ENCODE assay signal across 15 cellular contexts in the genomic region with DNA sequence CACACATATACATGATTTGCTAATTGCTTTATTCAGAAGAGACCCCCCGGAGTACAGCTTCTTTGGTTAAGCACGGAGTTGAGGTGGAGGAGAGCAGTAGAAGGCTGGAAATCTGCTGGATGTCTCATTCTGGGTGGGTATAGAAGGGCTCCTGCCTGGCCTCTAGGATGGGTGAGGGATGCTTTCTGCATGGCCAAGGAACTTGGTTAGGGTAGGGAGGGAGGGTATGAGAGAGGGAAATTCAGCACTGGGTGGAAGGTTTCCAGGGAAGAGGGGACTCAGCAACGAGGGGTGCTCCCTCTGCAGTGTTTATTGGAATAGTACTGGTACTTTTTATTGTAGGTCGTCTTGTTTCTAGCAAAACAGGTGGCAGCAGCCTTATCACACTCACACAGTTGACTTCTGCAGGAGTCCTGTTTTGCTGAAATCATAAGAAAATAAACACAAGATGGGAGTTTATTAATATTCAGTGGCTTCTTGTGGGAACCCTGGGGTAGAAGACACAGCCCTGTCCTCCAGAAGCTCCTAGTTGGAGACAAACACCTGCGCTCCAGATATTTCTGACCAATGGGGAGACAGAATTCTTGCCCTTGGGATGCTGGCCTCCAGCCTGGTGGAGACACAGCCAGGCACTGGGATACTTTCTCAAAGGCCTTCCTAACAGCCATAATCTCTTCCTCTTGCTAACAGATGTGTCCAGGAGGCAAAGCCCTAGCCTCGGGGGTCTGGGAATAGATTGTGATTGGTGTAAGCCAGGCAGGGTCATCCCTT. TPM values are rescaled to one million over a fixed set of nuclear protein-coding genes. Genes with fewer than 3 reads are reported as not detected.
DNase-seq lines count a peak whose midpoint lies in the region; ATAC-seq, FAIRE-seq and TF ChIP-seq lines count a peak whose summit lies in the region.
"Had no signal": no experiment of that assay in that cellular context is flagged by ENCODE, and none has a peak within 500 bp of the region (broad histone marks: within the 10 kb centered on the region; RNA-seq: fewer than 3 reads in every experiment).

No MANE protein-coding gene starts in this region.

- H4K20me1 ChIP-seq in SK-N-SH (ENCODE audit: insufficient read depth) (no peaks in the 10 kb centered on the region), H1 (replicated peaks in 1 of 2; ENCODE audit: control insufficient read depth in 1 of 2, insufficient read depth in 2 of 2, low read length in 2 of 2) (no peaks in the 10 kb centered on the region), HepG2 (ENCODE audit: insufficient read depth, low read length) (no peaks in the 10 kb centered on the region)
- H4K20me1 ChIP-seq: BLaER1 had no signal

- H2BK12ac ChIP-seq in H1 (ENCODE audit: low read depth, low read length), result peak overlapping the region; percentile 79

- FAIRE-seq in H1 (lab: Jason Lieb, UNC) (no peak), HepG2 (lab: Jason Lieb, UNC) (no peak)

- H2BK15ac ChIP-seq in H1 (ENCODE audit: low read length), result no peak overlapping the region

- H3K23ac ChIP-seq in H1 (ENCODE audit: insufficient read length), result no peak overlapping the region

- H2BK5ac ChIP-seq in H1 (ENCODE audit: low read depth, low read length), result peak overlapping the region; percentile 19; the same call in 1 of the 2 replicates

- ATAC-seq in SK-N-SH treated with all-trans-retinoic acid at 6 μM for 48 hours (no peak; the same call in 2 of the 3 replicates), HepG2 (peak; percentile 67), sciatic nerve (peak; percentile 14)

- 0 out of 2 replicates have a peak overlapping the region, but pooled peaks have one; percentile 42 for H3K4me2 ChIP-seq in SK-N-SH
- no peak overlapping the region for H3K4me2 ChIP-seq in H1 (ENCODE audit: insufficient read depth in 1 of 2, low read depth in 2 of 2, low read length in 2 of 2)
- H3K4me2 ChIP-seq in HepG2 (ENCODE audit: low read depth, low read length), result peak overlapping the region; percentile 73
- H3K4me2 ChIP-seq: BLaER1 had no signal

- POLR2A ChIA-PET in SK-N-SH (lab: Yijun Ruan, JAX), result interaction anchor here (1.2 kb wide), 1 partner anchor 510 kb away, joined by 3 read pairs; a partner anchor contains a TSS
- POLR2A ChIA-PET in H1 (lab: Charles Lee; ENCODE audit: partially characterized antibody), result no interaction called here
- POLR2A ChIA-PET in HepG2 (lab: Yijun Ruan, JAX), result interaction anchor here (0.9 to 1.4 kb wide), 6 partner anchors 8 to 176 kb away, joined by 3 to 14 read pairs (median 7); no protein-coding TSS in a partner anchor

- no peak for TF ChIP-seq RAD21 in SK-N-SH (IDR thresholded peaks at IDR 0.05; ENCODE audit: low read length)
- TF ChIP-seq RAD21 in H1 (IDR thresholded peaks at IDR 0.05 in 1 of 2, conservative IDR thresholded peaks at IDR 0.05 in 1 of 2; ENCODE audit: low read depth in 2 of 2, low read length in 2 of 2), result no peak
- no peak for TF ChIP-seq RAD21 in HepG2 (CRISPR knock-in tag; IDR thresholded peaks at IDR 0.05)

- H3K27ac ChIP-seq in SK-N-SH (ENCODE audit: low read depth in 2 of 2, low read length in 1 of 2) (no peak overlapping the region), H1 (ENCODE audit: low read depth, low read length) (no peak overlapping the region), HepG2 (ENCODE audit: extremely low read length, insufficient read depth, low read length) (peak overlapping the region; percentile 79), Peyer's patch (no peak overlapping the region)
- H3K27ac ChIP-seq: BLaER1 had no signal

- no peaks in the 10 kb centered on the region for H3K23me2 ChIP-seq in H1 (ENCODE audit: low read depth, low read length)

- H3K27me3 ChIP-seq in SK-N-SH (ENCODE audit: insufficient read depth) (peaks cover 12% of the 10 kb centered on the region), H1 (replicated peaks in 1 of 4; ENCODE audit: control insufficient read depth in 3 of 4, extremely low read depth in 1 of 4, insufficient read depth in 3 of 4, low read length in 3 of 4) (no peaks in the 10 kb centered on the region), HepG2 (ENCODE audit: control insufficient read depth in 1 of 2, insufficient read depth in 2 of 2, low read length in 2 of 2) (no peaks in the 10 kb centered on the region), Peyer's patch (no peaks in the 10 kb centered on the region)
- H3K27me3 ChIP-seq: BLaER1 had no signal

- intact Hi-C loops in HepG2 (cut with micrococcal nuclease; ENCODE audit: unreplicated experiment) (loop anchor here (1.0 to 2.0 kb wide), 3 partner anchors 49 to 177 kb away; a partner anchor contains a TSS), sciatic nerve (cut with DNase I) (no loop called here)

- H3K4me1 ChIP-seq in SK-N-SH (ENCODE audit: control insufficient read depth in 1 of 2, insufficient read depth in 2 of 2, low read depth in 1 of 2, low read length in 1 of 2), result 0 out of 4 replicates have a peak, but pooled peaks cover 0 to 2% of the 10 kb centered on the region in 2 experiments
- H3K4me1 ChIP-seq in H1 (replicated peaks in 1 of 4; ENCODE audit: control insufficient read depth in 3 of 4, insufficient read depth in 4 of 4, low read length in 3 of 4), result peaks cover 0 to 8% (median 0%) of the 10 kb centered on the region in 4 experiments; a peak in 2 of 7 replicates
- H3K4me1 ChIP-seq in HepG2 (ENCODE audit: insufficient read depth, low read length), result peaks cover 75% of the 10 kb centered on the region
- peaks cover 0 to 12% (median 0%) of the 10 kb centered on the region in 4 donors for H3K4me1 ChIP-seq in Peyer's patch
- H3K4me1 ChIP-seq: HAP-1 had no signal

- TSS peak; percentile 91 for BruUV-seq in HepG2 (replicated peaks; lab: Mats Ljungman, UMichigan)

- H3K9me2 ChIP-seq in SK-N-SH, result no peaks in the 10 kb centered on the region

- no peak overlapping the region for H2AFZ ChIP-seq in SK-N-SH (ENCODE audit: low read depth)
- H2AFZ ChIP-seq in H1 (ENCODE audit: low read length), result 0 out of 2 replicates have a peak overlapping the region, but pooled peaks have one; percentile 38
- H2AFZ ChIP-seq in HepG2 (ENCODE audit: low read length), result no peak overlapping the region

- TF ChIP-seq CTCF in SK-N-SH (IDR thresholded peaks at IDR 0.05), result no peak
- TF ChIP-seq CTCF in H1 (IDR thresholded peaks at IDR 0.05; ENCODE audit: control extremely low read depth in 1 of 3, insufficient read depth in 1 of 3, low read depth in 1 of 3, low read length in 3 of 3), result no peak
- TF ChIP-seq CTCF in HepG2 (CRISPR knock-in tag; IDR thresholded peaks at IDR 0.05), result no peak
- TF ChIP-seq CTCF in Peyer's patch (IDR thresholded peaks at IDR 0.05), result no peak

- WGBS in SK-N-SH (ENCODE audit: low lambda C conversion rate), result 20% methylated on average over 6 of the region's 6 CpGs
- 65% methylated on average over 6 of the region's 6 CpGs; no CpG with 5 or more reads in 1 of the 2 experiments for WGBS in H1 (ENCODE audit: extremely low coverage in 1 of 2, insufficient coverage in 1 of 2, insufficient read length in 1 of 2, insufficient replicate concordance in 2 of 2, low coverage in 1 of 2, low lambda C conversion rate in 2 of 2, missing lambda C conversion rate in 1 of 2), 2 experiments
- WGBS in HepG2 (ENCODE audit: low lambda C conversion rate), result 42% methylated on average over 6 of the region's 6 CpGs

- H3K9me3 ChIP-seq in SK-N-SH, result no peaks in the 10 kb centered on the region
- no peaks in the 10 kb centered on the region for H3K9me3 ChIP-seq in H1 (ENCODE audit: insufficient read depth in 2 of 2, low read depth in 1 of 2, low read length in 1 of 2)
- no peaks in the 10 kb centered on the region for H3K9me3 ChIP-seq in HepG2 (ENCODE audit: low read length)
- no peaks in the 10 kb centered on the region for H3K9me3 ChIP-seq in Peyer's patch
- H3K9me3 ChIP-seq: BLaER1, HAP-1 had no signal

- no peak overlapping the region for H3K56ac ChIP-seq in H1 (replicated peaks; ENCODE audit: insufficient read length, low read depth, low read length)

- H3K4ac ChIP-seq in H1 (replicated peaks; ENCODE audit: insufficient read length, low read depth, low read length), result no peak overlapping the region

- H3K36me3 ChIP-seq in SK-N-SH (replicated peaks in 1 of 2; ENCODE audit: control insufficient read depth in 1 of 2, insufficient read depth in 2 of 2, low read length in 1 of 2) (no peaks in the 10 kb centered on the region), H1 (ENCODE audit: control insufficient read depth in 2 of 4, insufficient read depth in 4 of 4, low read length in 3 of 4) (no peaks in the 10 kb centered on the region), HepG2 (replicated peaks in 1 of 2; ENCODE audit: control insufficient read depth in 1 of 2, insufficient read depth in 2 of 2, low read length in 2 of 2) (no peaks in the 10 kb centered on the region), Peyer's patch (no peaks in the 10 kb centered on the region)
- H3K36me3 ChIP-seq: BLaER1, HAP-1 had no signal

- H3K79me2 ChIP-seq in SK-N-SH (ENCODE audit: insufficient read depth), result no peaks in the 10 kb centered on the region
- no peaks in the 10 kb centered on the region for H3K79me2 ChIP-seq in H1 (ENCODE audit: control insufficient read depth in 1 of 2, insufficient read depth in 2 of 2, low read length in 2 of 2)
- H3K79me2 ChIP-seq in HepG2 (ENCODE audit: insufficient read depth, low read length), result no peaks in the 10 kb centered on the region

- H3K4me3 ChIP-seq in SK-N-SH (ENCODE audit: low read depth in 2 of 2, low read length in 1 of 2) (no peak overlapping the region), H1 (ENCODE audit: extremely low read depth in 1 of 4, insufficient read depth in 2 of 4, low read depth in 3 of 4, low read length in 4 of 4) (no peak overlapping the region), HepG2 (replicated peaks in 1 of 3; ENCODE audit: insufficient read depth in 1 of 3, low read depth in 2 of 3, low read length in 3 of 3) (peak overlapping the region in 1 of 3 experiments; percentile 27; a peak in 2 of 6 replicates), Peyer's patch (no peak overlapping the region)
- H3K4me3 ChIP-seq: BLaER1, HAP-1 had no signal

- H3K9ac ChIP-seq in SK-N-SH (no peak overlapping the region), H1 (replicated peaks in 1 of 4; ENCODE audit: extremely low read depth in 1 of 4, low read depth in 3 of 4, low read length in 3 of 4) (no peak overlapping the region), HepG2 (ENCODE audit: insufficient read depth, low read depth, low read length) (peak overlapping the region; percentile 57)
- H3K9ac ChIP-seq: BLaER1 had no signal

- no peak overlapping the region for H4K5ac ChIP-seq in H1 (ENCODE audit: insufficient read length, low read depth, low read length)

- no peak overlapping the region for H4K91ac ChIP-seq in H1 (replicated peaks; ENCODE audit: insufficient read length, low read length)

- in situ Hi-C loops in HepG2 (cut with HindIII; ENCODE audit: extremely low pct_ligation_motif_present, low pct_unique_long_range_greater_than_20kb), result loop anchor here (10.0 kb wide), 1 partner anchor 219 kb away; no protein-coding TSS in a partner anchor

- H2BK20ac ChIP-seq in H1 (ENCODE audit: low read length), result peak overlapping the region; percentile 80; the same call in 1 of the 2 replicates

- H3K18ac ChIP-seq in H1 (ENCODE audit: extremely low read depth, low read length), result peak overlapping the region; percentile 7; the same call in 1 of the 2 replicates

- no peak overlapping the region for H4K8ac ChIP-seq in H1 (ENCODE audit: extremely low read depth, insufficient read depth, low read length)

- no peak overlapping the region for H3K14ac ChIP-seq in H1 (ENCODE audit: insufficient read length)

- CTCF ChIA-PET in SK-N-SH (lab: Yijun Ruan, JAX) (interaction anchor here (0.8 to 4.0 kb wide), 53 partner anchors 8 to 518 kb away, joined by 3 to 103 read pairs (median 4); no protein-coding TSS in a partner anchor), H1 (lab: Charles Lee; ENCODE audit: partially characterized antibody) (interaction anchor here (0.7 to 6.5 kb wide), 40 partner anchors 9 to 519 kb away, joined by 3 to 89 read pairs (median 5); no protein-coding TSS in a partner anchor), HepG2 (lab: Yijun Ruan, JAX; ENCODE audit: low intra/inter-chr PET ratio, low total read pairs) (interaction anchor here (0.8 to 2.6 kb wide), 5 partner anchors 12 to 219 kb away, joined by 3 to 15 read pairs (median 11); no protein-coding TSS in a partner anchor)

- 0 out of 2 replicates have a peak overlapping the region, but pooled peaks have one; percentile 49 for H2AK5ac ChIP-seq in H1 (ENCODE audit: low read depth, low read length)

- H3K79me1 ChIP-seq in H1 (ENCODE audit: low read depth, low read length), result no peaks in the 10 kb centered on the region

- TF ChIP-seq EP300 in SK-N-SH (IDR thresholded peaks at IDR 0.05; ENCODE audit: borderline replicate concordance in 1 of 2, low read depth in 1 of 2, low read length in 1 of 2), result no peak
- TF ChIP-seq EP300 in H1 (IDR thresholded peaks at IDR 0.05; ENCODE audit: borderline replicate concordance in 1 of 2, low read depth in 2 of 2, low read length in 2 of 2), result no peak
- no peak for TF ChIP-seq EP300 in HepG2 (IDR thresholded peaks at IDR 0.05; ENCODE audit: low read depth in 2 of 2, low read length in 2 of 2)
- no peak for TF ChIP-seq EP300 in HepG2 (CRISPR knock-in tag; IDR thresholded peaks at IDR 0.05; ENCODE audit: borderline replicate concordance)

- no peak for DNase-seq in SK-N-SH
- no peak for DNase-seq in H1 (ENCODE audit: low read depth in 1 of 2, low spot score in 2 of 2)
- no peak for DNase-seq in HepG2 (ENCODE audit: low spot score)
- DNase-seq in sciatic nerve (ENCODE audit: low spot score), result no peak
- DNase-seq in Peyer's patch, result no peak
- DNase-seq in activated effector memory CD4-positive, alpha-beta T cell treated with anti-CD3 and anti-CD28 coated beads, Interleukin-2, amount 50 U/mL, for 16 hours, result no peak
- DNase-seq in effector CD4-positive, alpha-beta T cell, result no peak

- H3F3A ChIP-seq in SK-N-SH (replicated peaks; ENCODE audit: insufficient read depth), result no peaks in the 10 kb centered on the region

- TF ChIP-seq POLR2A in H1 (IDR thresholded peaks at IDR 0.05; ENCODE audit: control extremely low read depth in 1 of 2, low read depth in 2 of 2, low read length in 2 of 2) (no peak), HepG2 (IDR thresholded peaks at IDR 0.05; ENCODE audit: insufficient read depth in 1 of 2, low read depth in 2 of 2, low read length in 2 of 2) (no peak), Peyer's patch (IDR thresholded peaks at IDR 0.05) (no peak)

- H2BK120ac ChIP-seq in H1 (replicated peaks; ENCODE audit: low read depth, low read length), result peak overlapping the region; percentile 26

RNA-seq across cellular contexts. Expression of a gene that starts 3.8 kb away (rescaled TPM):
- polyA plus RNA-seq in SK-N-SH (2012; rRNA removed) (not detected in 2 replicates), H1 (2011; rRNA removed) (2.1 and 3.7 TPM in 2 replicates), HepG2 (2011; rRNA removed) (15.2 and 30.3 TPM in 2 replicates)
- polyA plus RNA-seq in SK-N-SH (2012; cell fraction: cytosol; rRNA removed), result not detected in 2 replicates
- polyA plus RNA-seq in SK-N-SH (2012; cell fraction: nucleus; rRNA removed), result not detected in 2 replicates
- total RNA-seq in H1 (2021; fragmentation: NEBNext Ultra II Directional; extraction: Animal tissue kit (Norgen Biotek cat#: 25700)), result 0.69 and 1.0 TPM in 2 replicates
- polyA plus RNA-seq in H1 (2011; cell fraction: cytosol; rRNA removed), result 3.3 TPM
- polyA plus RNA-seq in H1 (2011; cell fraction: nucleus; rRNA removed), result 1.5 TPM
- polyA plus RNA-seq in H1 (2012, experiment 1 of 2), result 1.1 to 2.0 TPM (median 1.6 TPM) in 4 replicates
- polyA plus RNA-seq in H1 (2012, experiment 2 of 2), result 3.6 TPM
- 0.75 TPM for polyA plus RNA-seq in H1 (2013, experiment 1 of 2)
- 1.2 TPM for polyA plus RNA-seq in H1 (2013, experiment 2 of 2)
- 1.5 and 1.9 TPM in 2 replicates for polyA minus RNA-seq in H1 (2011; rRNA and poly(A)+ RNA removed)
- 1.5 TPM for polyA minus RNA-seq in H1 (2011; cell fraction: cytosol; rRNA and poly(A)+ RNA removed)
- polyA minus RNA-seq in H1 (2011; cell fraction: nucleus; rRNA and poly(A)+ RNA removed), result not detected
- total RNA-seq in HepG2 (2016; rRNA removed; fragmentation: Illumina TruSeq; extraction: Trizol) (0.35 and 0.77 TPM in 2 replicates), sciatic nerve (494 TPM), Peyer's patch (100 to 1,000 TPM; 175 to 501 (median 319) TPM)
- 0.62 and 0.81 TPM in 2 replicates for total RNA-seq in HepG2 (2016; cell fraction: cytosol; rRNA removed; fragmentation: Illumina TruSeq; extraction: Trizol; ENCODE audit: low read depth)
- total RNA-seq in HepG2 (2016; cell fraction: insoluble cytoplasmic fraction; rRNA removed; fragmentation: Illumina TruSeq; extraction: Trizol), result 0.50 and 0.54 TPM in 2 replicates
- total RNA-seq in HepG2 (2016; cell fraction: membrane; rRNA removed; fragmentation: Illumina TruSeq; extraction: Trizol), result 0.62 TPM in 2 replicates
- 0.87 and 1.2 TPM in 2 replicates for total RNA-seq in HepG2 (2016; cell fraction: nucleus; rRNA removed; fragmentation: Illumina TruSeq; extraction: Trizol)
- polyA plus RNA-seq in HepG2 (2011; cell fraction: cytosol; rRNA removed), result 29.8 and 39.3 TPM in 2 replicates
- 6.5 and 8.5 TPM in 2 replicates for polyA plus RNA-seq in HepG2 (2011; cell fraction: nucleus; rRNA removed)
- 1.8 and 14.7 TPM in 2 replicates for polyA plus RNA-seq in HepG2 (2012)
- polyA plus RNA-seq in HepG2 (2016; cell fraction: cytosol; fragmentation: Illumina TruSeq; extraction: Trizol; ENCODE audit: low read depth), result 2.7 and 4.0 TPM in 2 replicates
- polyA plus RNA-seq in HepG2 (2016; cell fraction: insoluble cytoplasmic fraction; fragmentation: Illumina TruSeq; extraction: Trizol; ENCODE audit: low read depth), result 3.4 and 6.1 TPM in 2 replicates
- polyA plus RNA-seq in HepG2 (2016; cell fraction: membrane; fragmentation: Illumina TruSeq; extraction: Trizol; ENCODE audit: low read depth), result 3.0 and 3.6 TPM in 2 replicates
- polyA plus RNA-seq in HepG2 (2016; cell fraction: nucleus; fragmentation: Illumina TruSeq; extraction: Trizol; ENCODE audit: insufficient read depth, low read depth), result 8.8 and 12.2 TPM in 2 replicates
- polyA minus RNA-seq in HepG2 (2011; rRNA and poly(A)+ RNA removed; ENCODE audit: low replicate concordance), result 15.0 TPM in 1 of 2 replicates, not detected in the other
- 11.4 and 11.5 TPM in 2 replicates for polyA minus RNA-seq in HepG2 (2011; cell fraction: cytosol; rRNA and poly(A)+ RNA removed)
- 3.3 and 4.6 TPM in 2 replicates for polyA minus RNA-seq in HepG2 (2011; cell fraction: nucleus; rRNA and poly(A)+ RNA removed)
- total RNA-seq: CD8-positive, alpha-beta memory T cell; Daoy; IMR-90; LHCN-M2; RPMI7951 had no signal
- polyA plus RNA-seq: CD8-positive, alpha-beta memory T cell; IMR-90 had no signal

RNA-seq across cellular contexts. Expression of a gene that starts 52.2 kb away (rescaled TPM):
- polyA plus RNA-seq in SK-N-SH (2012; rRNA removed) (not detected in 2 replicates), H1 (2011; rRNA removed) (not detected in 2 replicates), HepG2 (2011; rRNA removed) (not detected in 2 replicates)
- polyA plus RNA-seq in SK-N-SH (2012; cell fraction: cytosol; rRNA removed), result not detected in 2 replicates
- polyA plus RNA-seq in SK-N-SH (2012; cell fraction: nucleus; rRNA removed), result not detected in 2 replicates
- total RNA-seq in H1 (2021; fragmentation: NEBNext Ultra II Directional; extraction: Animal tissue kit (Norgen Biotek cat#: 25700)), result not detected in 2 replicates
- polyA plus RNA-seq in H1 (2011; cell fraction: cytosol; rRNA removed), result not detected
- polyA plus RNA-seq in H1 (2011; cell fraction: nucleus; rRNA removed), result not detected
- not detected in 4 replicates for polyA plus RNA-seq in H1 (2012, experiment 1 of 2)
- not detected for polyA plus RNA-seq in H1 (2012, experiment 2 of 2)
- polyA plus RNA-seq in H1 (2013, experiment 1 of 2), result not detected
- polyA plus RNA-seq in H1 (2013, experiment 2 of 2), result not detected
- polyA minus RNA-seq in H1 (2011; rRNA and poly(A)+ RNA removed), result not detected in 2 replicates
- not detected for polyA minus RNA-seq in H1 (2011; cell fraction: cytosol; rRNA and poly(A)+ RNA removed)
- polyA minus RNA-seq in H1 (2011; cell fraction: nucleus; rRNA and poly(A)+ RNA removed), result not detected
- total RNA-seq in HepG2 (2016; rRNA removed; fragmentation: Illumina TruSeq; extraction: Trizol) (not detected in 2 replicates), sciatic nerve (not detected), Peyer's patch (not detected)
- not detected in 2 replicates for total RNA-seq in HepG2 (2016; cell fraction: cytosol; rRNA removed; fragmentation: Illumina TruSeq; extraction: Trizol; ENCODE audit: low read depth)
- not detected in 2 replicates for total RNA-seq in HepG2 (2016; cell fraction: insoluble cytoplasmic fraction; rRNA removed; fragmentation: Illumina TruSeq; extraction: Trizol)
- not detected in 2 replicates for total RNA-seq in HepG2 (2016; cell fraction: membrane; rRNA removed; fragmentation: Illumina TruSeq; extraction: Trizol)
- total RNA-seq in HepG2 (2016; cell fraction: nucleus; rRNA removed; fragmentation: Illumina TruSeq; extraction: Trizol), result not detected in 2 replicates
- polyA plus RNA-seq in HepG2 (2011; cell fraction: cytosol; rRNA removed), result not detected in 2 replicates
- polyA plus RNA-seq in HepG2 (2011; cell fraction: nucleus; rRNA removed), result 0.50 TPM in 1 of 2 replicates, not detected in the other
- not detected in 2 replicates for polyA plus RNA-seq in HepG2 (2012)
- polyA plus RNA-seq in HepG2 (2016; cell fraction: cytosol; fragmentation: Illumina TruSeq; extraction: Trizol; ENCODE audit: low read depth), result not detected in 2 replicates
- not detected in 2 replicates for polyA plus RNA-seq in HepG2 (2016; cell fraction: insoluble cytoplasmic fraction; fragmentation: Illumina TruSeq; extraction: Trizol; ENCODE audit: low read depth)
- not detected in 2 replicates for polyA plus RNA-seq in HepG2 (2016; cell fraction: membrane; fragmentation: Illumina TruSeq; extraction: Trizol; ENCODE audit: low read depth)
- not detected in 2 replicates for polyA plus RNA-seq in HepG2 (2016; cell fraction: nucleus; fragmentation: Illumina TruSeq; extraction: Trizol; ENCODE audit: insufficient read depth, low read depth)
- polyA minus RNA-seq in HepG2 (2011; rRNA and poly(A)+ RNA removed; ENCODE audit: low replicate concordance), result not detected in 2 replicates
- polyA minus RNA-seq in HepG2 (2011; cell fraction: cytosol; rRNA and poly(A)+ RNA removed), result not detected in 2 replicates
- not detected in 2 replicates for polyA minus RNA-seq in HepG2 (2011; cell fraction: nucleus; rRNA and poly(A)+ RNA removed)
- total RNA-seq: CD8-positive, alpha-beta memory T cell; Daoy; IMR-90; LHCN-M2; RPMI7951 had no signal
- polyA plus RNA-seq: CD8-positive, alpha-beta memory T cell; IMR-90 had no signal

Comparison
In these comparisons a context has a peak if more than half of its experiments do, and no peak if none do; other contexts are left out.
1. H3K4me2 ChIP-seq: peak in SK-N-SH (single experiment) and HepG2 (single experiment); none in H1 (0 of 2).
2. RNA of a gene that starts 3.8 kb away (total RNA-seq): 494 TPM in sciatic nerve (single experiment) and 175 to 501 TPM in Peyer's patch; 0.69 to 1.0 TPM in H1 and 0.35 to 1.2 TPM in HepG2; every median in the first group is over 10 times any median in the second.